In genomic region chr10:80535671-80536360, GRCh38 we compare ENCODE assay signal across 1 cellular context.
TF ChIP-seq lines count a peak whose summit lies in the region.

No MANE protein-coding gene starts in this region.

TF ChIP-seq in GM12878, 131 proteins besides CTCF, POLR2A, EP300 and RAD21 (continued from another document and continues in another):
- TF ChIP-seq RELB (IDR thresholded peaks at IDR 0.05; ENCODE audit: low read depth) (no peak), SP1 (IDR thresholded peaks at IDR 0.05; ENCODE audit: low read depth, low read length) (no peak), ATF7 (IDR thresholded peaks at IDR 0.05; ENCODE audit: low read depth) (no peak), FOXM1 (IDR thresholded peaks at IDR 0.05; ENCODE audit: low read depth, low read length) (no peak), ZNF622 (IDR thresholded peaks at IDR 0.05) (no peak), CBX3 (IDR thresholded peaks at IDR 0.05; ENCODE audit: borderline replicate concordance, low read depth) (no peak), MTA3 (IDR thresholded peaks at IDR 0.05; ENCODE audit: borderline replicate concordance, low read length) (no peak), PML (IDR thresholded peaks at IDR 0.05; ENCODE audit: low read length) (peak; percentile 51; the same call in 1 of the 2 replicates), WRNIP1 (IDR thresholded peaks at IDR 0.05; ENCODE audit: borderline replicate concordance, low read depth, low read length) (no peak), SMAD1 (IDR thresholded peaks at IDR 0.05; ENCODE audit: low read depth, partially characterized antibody) (no peak), PKNOX1 (IDR thresholded peaks at IDR 0.05) (peak; percentile 73), EZH2 (IDR thresholded peaks at IDR 0.05; ENCODE audit: borderline replicate concordance, control insufficient read depth, low read depth, low read length) (no peak), SUPT20H (IDR thresholded peaks at IDR 0.05; ENCODE audit: borderline replicate concordance, control insufficient read depth, low read depth, low read length) (no peak), IRF4 (IDR thresholded peaks at IDR 0.05; ENCODE audit: low read depth, low read length) (no peak), NRF1 (conservative IDR thresholded peaks at IDR 0.05; ENCODE audit: low read depth, low read length) (no peak), SMC3 (IDR thresholded peaks at IDR 0.05; ENCODE audit: borderline replicate concordance, low read length) (peak; percentile 55), RELA (IDR thresholded peaks at IDR 0.05; ENCODE audit: borderline replicate concordance, partially characterized antibody) (no peak), NR2C2 (IDR thresholded peaks at IDR 0.05; ENCODE audit: borderline replicate concordance, control insufficient read depth, insufficient read length, low read depth) (no peak), SUZ12 (IDR thresholded peaks at IDR 0.05; ENCODE audit: unreplicated experiment) (no peak), JUNB (IDR thresholded peaks at IDR 0.05) (no peak), E2F8 (IDR thresholded peaks at IDR 0.05; ENCODE audit: low read depth, partially characterized antibody) (no peak), MXI1 (IDR thresholded peaks at IDR 0.05; ENCODE audit: low read depth, low read length) (no peak; the same call in 1 of the 2 replicates), ZBTB33 (IDR thresholded peaks at IDR 0.05) (no peak), IKZF1 (conservative IDR thresholded peaks at IDR 0.05) (peak; percentile 79), IRF5 (IDR thresholded peaks at IDR 0.05; ENCODE audit: borderline replicate concordance) (no peak), CHD1 (IDR thresholded peaks at IDR 0.05; ENCODE audit: low read depth, low read length) (no peak), SKIL (IDR thresholded peaks at IDR 0.05; ENCODE audit: low read depth, poor library complexity, severe bottlenecking) (no peak), NFYA (IDR thresholded peaks at IDR 0.05; ENCODE audit: borderline replicate concordance, low read depth, low read length) (no peak), PAX5 (IDR thresholded peaks at IDR 0.05; ENCODE audit: borderline replicate concordance, low read depth, low read length) (no peak), ZNF687 (IDR thresholded peaks at IDR 0.05) (peak; percentile 71), E4F1 (IDR thresholded peaks at IDR 0.05; ENCODE audit: borderline replicate concordance, partially characterized antibody) (no peak), IKZF2 (IDR thresholded peaks at IDR 0.05) (peak; percentile 58 to 70), PRDM15 (CRISPR knock-in tag; IDR thresholded peaks at IDR 0.05) (no peak), SRF (IDR thresholded peaks at IDR 0.05; ENCODE audit: low read depth in 2 of 2, low read length in 2 of 2) (no peak), ZNF384 (IDR thresholded peaks at IDR 0.05; ENCODE audit: borderline replicate concordance, low read depth, low read length) (no peak), CREB1 (IDR thresholded peaks at IDR 0.05; ENCODE audit: low read depth) (0 out of 2 replicates have a peak, but pooled peaks have one; percentile 16)
